Comparison of ENCODE assay signal across 15 cellular contexts in genomic region chrX:139642241-139642927, GRCh38.
A peak's percentile ranks its signal among the peaks of the same experiment; 100 is the strongest.
DNase-seq lines count a peak whose midpoint lies in the region; ATAC-seq, FAIRE-seq and TF ChIP-seq lines count a peak whose summit lies in the region.
"Had no signal": no experiment of that assay in that cellular context is flagged by ENCODE, and none has a peak within 500 bp of the region (broad histone marks: within the 10 kb centered on the region; RNA-seq: fewer than 3 reads in every experiment).

No MANE protein-coding gene starts in this region.

- H3K9ac ChIP-seq in SK-N-MC (ENCODE audit: insufficient read length) (no peak overlapping the region), trophoblast cell (ENCODE audit: low read length) (no peak overlapping the region)

- no peak overlapping the region for H3K18ac ChIP-seq in trophoblast cell (ENCODE audit: low read length)

- H3K4me2 ChIP-seq in trophoblast cell (ENCODE audit: low read length): peak overlapping the region; percentile 20

- H2AFZ ChIP-seq in trophoblast cell (ENCODE audit: insufficient read depth, low read length, poor library complexity): no peak overlapping the region

- no peak overlapping the region for H2AK5ac ChIP-seq in trophoblast cell (ENCODE audit: low read length)

- no peaks in the 10 kb centered on the region for H3K9me3 ChIP-seq in SK-N-MC (ENCODE audit: low read depth, low read length)
- H3K9me3 ChIP-seq in trophoblast cell (ENCODE audit: insufficient read depth, low read depth, low read length): no peaks in the 10 kb centered on the region
- no peaks in the 10 kb centered on the region for H3K9me3 ChIP-seq in effector memory CD4-positive, alpha-beta T cell (ENCODE audit: control insufficient read depth, low read length)

- no peak overlapping the region for H2BK5ac ChIP-seq in trophoblast cell (ENCODE audit: low read depth, low read length, poor library complexity)

- H3K14ac ChIP-seq in trophoblast cell (ENCODE audit: low read length): no peak overlapping the region

- FAIRE-seq in GM12891 (lab: Jason Lieb, UNC): peak; percentile 33
- FAIRE-seq: GM12878 had no signal

- H3K36me3 ChIP-seq in SK-N-MC (ENCODE audit: insufficient read depth, low read length) (no peaks in the 10 kb centered on the region), trophoblast cell (ENCODE audit: control insufficient read depth in 1 of 2, insufficient read depth in 2 of 2, low read length in 2 of 2) (no peaks in the 10 kb centered on the region)
- H3K36me3 ChIP-seq in effector memory CD4-positive, alpha-beta T cell (ENCODE audit: control insufficient read depth, insufficient read depth, low read length): no peaks in the 10 kb centered on the region

- H3K79me2 ChIP-seq in trophoblast cell (ENCODE audit: control insufficient read depth, insufficient read depth, low read length, poor library complexity): no peaks in the 10 kb centered on the region

- H3K4me1 ChIP-seq in trophoblast cell (ENCODE audit: control insufficient read depth in 1 of 2, insufficient read depth in 2 of 2, low read length in 2 of 2): no peaks in the 10 kb centered on the region
- H3K4me1 ChIP-seq in effector memory CD4-positive, alpha-beta T cell (ENCODE audit: control insufficient read depth, insufficient read depth, low read length, poor library complexity, severe bottlenecking): no peaks in the 10 kb centered on the region

- DNase-seq in GM12891 (ENCODE audit: insufficient read length, low spot score) (no peak), SK-N-MC (ENCODE audit: low read depth, low spot score) (no peak), glutamatergic neuron (peak; percentile 10), trophoblast cell (no peak), COR-L47 (lab: John Stamatoyannopoulos, UW) (no peak)
- DNase-seq in effector memory CD4-positive, alpha-beta T cell: no peak
- DNase-seq: activated CD8-positive, alpha-beta T cell treated with anti-CD3 and anti-CD28 coated beads for 36 hours; activated naive CD8-positive, alpha-beta T cell treated with anti-CD3 and anti-CD28 coated beads, Interleukin-2, amount 50 U/mL, for 24 hours; CD8-positive, alpha-beta memory T cell; NCI-H774; stimulated activated CD4-positive, alpha-beta T cell treated with anti-CD3 and anti-CD28 coated beads, Interleukin-2, amount 100 ng/mL, for 48 hours; SW 1271 had no signal

- no peak overlapping the region for H2BK120ac ChIP-seq in trophoblast cell (ENCODE audit: insufficient read depth, low read length, poor library complexity)

- no peak for ATAC-seq in HG02885 (IDR thresholded peaks at IDR 0.05; ENCODE audit: poor library complexity, unreplicated experiment)
- no peak for ATAC-seq in GM19397 (IDR thresholded peaks at IDR 0.05; ENCODE audit: unreplicated experiment)
- ATAC-seq: activated CD8-positive, alpha-beta T cell treated with anti-CD3 and anti-CD28 coated beads for 36 hours; activated naive CD8-positive, alpha-beta T cell treated with anti-CD3 and anti-CD28 coated beads, Interleukin-2, amount 50 U/mL, for 24 hours; GM12878 had no signal

- H3K4me1 Mint-ChIP-seq in glutamatergic neuron (ENCODE audit: low read depth, unreplicated experiment): peaks cover 3% of the 10 kb centered on the region

- H3K27ac Mint-ChIP-seq in glutamatergic neuron (ENCODE audit: unreplicated experiment): no peak overlapping the region
- H3K27ac Mint-ChIP-seq: activated CD8-positive, alpha-beta T cell treated with anti-CD3 and anti-CD28 coated beads for 36 hours; activated naive CD8-positive, alpha-beta T cell treated with anti-CD3 and anti-CD28 coated beads, Interleukin-2, amount 50 U/mL, for 24 hours; CD8-positive, alpha-beta memory T cell had no signal

- H4K91ac ChIP-seq in trophoblast cell (ENCODE audit: low read depth, low read length): no peak overlapping the region

- no peak overlapping the region for H4K8ac ChIP-seq in trophoblast cell (ENCODE audit: low read depth, low read length)

- no peak overlapping the region for H3K23ac ChIP-seq in trophoblast cell (ENCODE audit: low read length)

- peaks cover 1% of the 10 kb centered on the region for H3K27me3 Mint-ChIP-seq in glutamatergic neuron (ENCODE audit: unreplicated experiment)
- H3K27me3 Mint-ChIP-seq: activated CD8-positive, alpha-beta T cell treated with anti-CD3 and anti-CD28 coated beads for 36 hours; activated naive CD8-positive, alpha-beta T cell treated with anti-CD3 and anti-CD28 coated beads, Interleukin-2, amount 50 U/mL, for 24 hours; CD8-positive, alpha-beta memory T cell had no signal

- H4K12ac ChIP-seq in trophoblast cell (ENCODE audit: low read depth, low read length): no peak overlapping the region

- no peak for TF ChIP-seq CTCF in glutamatergic neuron (IDR thresholded peaks at IDR 0.05; ENCODE audit: partially characterized antibody, unreplicated experiment)

- H3K27me3 ChIP-seq in trophoblast cell (ENCODE audit: insufficient read depth, low read length): no peaks in the 10 kb centered on the region
- no peaks in the 10 kb centered on the region for H3K27me3 ChIP-seq in effector memory CD4-positive, alpha-beta T cell (replicated peaks; ENCODE audit: control insufficient read depth, insufficient read depth, low read length, poor library complexity, severe bottlenecking)

- no peak overlapping the region for H3K4ac ChIP-seq in trophoblast cell (ENCODE audit: low read depth, low read length)

- H2BK12ac ChIP-seq in trophoblast cell (ENCODE audit: low read length): no peak overlapping the region

- H3K4me3 Mint-ChIP-seq in glutamatergic neuron (ENCODE audit: unreplicated experiment): peak overlapping the region; percentile 64
- H3K4me3 Mint-ChIP-seq: activated CD8-positive, alpha-beta T cell treated with anti-CD3 and anti-CD28 coated beads for 36 hours; activated naive CD8-positive, alpha-beta T cell treated with anti-CD3 and anti-CD28 coated beads, Interleukin-2, amount 50 U/mL, for 24 hours; CD8-positive, alpha-beta memory T cell had no signal

- no peaks in the 10 kb centered on the region for H3K36me3 Mint-ChIP-seq in glutamatergic neuron (ENCODE audit: unreplicated experiment)

- TF ChIP-seq POLR2A in GM12891 (IDR thresholded peaks at IDR 0.05; ENCODE audit: low read depth, low read length): no peak

- H3K27ac ChIP-seq in SK-N-MC (no peak overlapping the region), trophoblast cell (ENCODE audit: low read depth, low read length) (no peak overlapping the region)
- no peak overlapping the region for H3K27ac ChIP-seq in effector memory CD4-positive, alpha-beta T cell (ENCODE audit: insufficient read depth, low read length, poor library complexity, severe bottlenecking)

- H3K79me1 ChIP-seq in trophoblast cell (ENCODE audit: low read length): no peaks in the 10 kb centered on the region

- WGBS in trophoblast cell (ENCODE audit: extremely low coverage, insufficient coverage, insufficient read length): no CpG with 5 or more reads among the region's 10 CpGs

- peak overlapping the region; percentile 8; the same call in 1 of the 2 replicates for H3K4me3 ChIP-seq in SK-N-MC
- H3K4me3 ChIP-seq in trophoblast cell (ENCODE audit: low read depth, low read length): no peak overlapping the region
- no peak overlapping the region for H3K4me3 ChIP-seq in effector memory CD4-positive, alpha-beta T cell (ENCODE audit: insufficient read depth, low read depth, low read length, poor library complexity, severe bottlenecking)
- H3K4me3 ChIP-seq: GM12878 had no signal

- H3K9me3 Mint-ChIP-seq in glutamatergic neuron (ENCODE audit: unreplicated experiment): no peaks in the 10 kb centered on the region
- H3K9me3 Mint-ChIP-seq: activated CD8-positive, alpha-beta T cell treated with anti-CD3 and anti-CD28 coated beads for 36 hours; activated naive CD8-positive, alpha-beta T cell treated with anti-CD3 and anti-CD28 coated beads, Interleukin-2, amount 50 U/mL, for 24 hours; CD8-positive, alpha-beta memory T cell had no signal

TF ChIP-seq in GM12891, 5 proteins besides CTCF, POLR2A, EP300 and RAD21:
- TF ChIP-seq POU2F2 (IDR thresholded peaks at IDR 0.05; ENCODE audit: low read depth, low read length): no peak
- no peak for TF ChIP-seq SPI1 (IDR thresholded peaks at IDR 0.05; ENCODE audit: low read depth, low read length)
- no peak for TF ChIP-seq POLR2AphosphoS5 (IDR thresholded peaks at IDR 0.05; ENCODE audit: low read depth, low read length)
- no peak for TF ChIP-seq PAX5 (IDR thresholded peaks at IDR 0.05; ENCODE audit: insufficient read depth, low read length, severe bottlenecking)
- TF ChIP-seq TAF1 (IDR thresholded peaks at IDR 0.05; ENCODE audit: low read depth, low read length): no peak
